8 cellular contexts compared by ENCODE assay signal in the genomic region with DNA sequence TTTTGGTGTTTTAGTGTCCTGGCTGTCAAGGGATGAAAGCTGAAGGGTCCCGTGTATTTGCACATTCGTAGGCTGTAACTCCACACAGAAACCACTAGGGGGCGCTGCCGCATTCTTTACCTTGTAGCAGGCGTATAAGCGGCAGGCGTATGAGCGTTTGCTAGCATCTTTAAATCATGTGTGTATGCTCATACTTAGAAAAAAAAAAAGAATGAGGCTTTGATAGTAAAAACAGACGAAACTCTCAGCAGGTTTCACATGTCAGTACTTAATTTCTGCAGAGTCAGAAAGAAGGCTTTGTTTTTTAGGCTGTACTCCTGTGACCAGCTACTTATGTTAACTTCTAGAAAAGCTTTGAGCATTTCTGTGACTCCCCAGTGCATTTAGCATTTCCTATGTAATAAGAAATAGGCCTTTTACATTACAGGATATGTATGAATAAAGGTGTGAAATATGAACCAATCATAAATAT.
A peak's percentile ranks its signal among the peaks of the same experiment; 100 is the strongest.
DNase-seq lines count a peak whose midpoint lies in the region; ATAC-seq and TF ChIP-seq lines count a peak whose summit lies in the region.

No MANE protein-coding gene starts in this region.

- H3K9me3 ChIP-seq in heart right ventricle = no peaks in the 10 kb centered on the region

- intact Hi-C loops in heart right ventricle (cut with DNase I) = loop anchor here (1.0 to 10.0 kb wide), 11 partner anchors 183 to 774 kb away; no protein-coding TSS in a partner anchor

- H3K4me1 ChIP-seq in heart right ventricle = peaks cover 0 to 21% (median 4%) of the 10 kb centered on the region in 9 donors

- WGBS in heart right ventricle, 2 donors = 0% methylated on average over 9 of the region's 9 CpGs

- H3K4me1 Mint-ChIP-seq in HFFc6 (ENCODE audit: low read depth) = peaks cover 31% of the 10 kb centered on the region
- no peaks in the 10 kb centered on the region for H3K4me1 Mint-ChIP-seq in stimulated activated memory B cell treated with anti-CD40 and anti-IgM and Interleukin-4, amounts not matched to agents 10 μg/mL and 1 μg/mL and 100 μg/mL, for 72 hours

- TF ChIP-seq CTCF in GM12874 (IDR thresholded peaks at IDR 0.05; ENCODE audit: insufficient read depth, low read depth, low read length) = peak; percentile 78
- peak; percentile 100 for TF ChIP-seq CTCF in HFFc6 (IDR thresholded peaks at IDR 0.05)
- TF ChIP-seq CTCF in heart right ventricle (IDR thresholded peaks at IDR 0.05) = peak; percentile 88 to 98 (median 97)

- 0 out of 2 replicates have a peak, but pooled peaks cover 1% of the 10 kb centered on the region for H3K36me3 Mint-ChIP-seq in HFFc6 (ENCODE audit: low read depth)
- H3K36me3 Mint-ChIP-seq in stimulated activated memory B cell treated with anti-CD40 and anti-IgM and Interleukin-4, amounts not matched to agents 10 μg/mL and 1 μg/mL and 100 μg/mL, for 72 hours = no peaks in the 10 kb centered on the region

- no peaks in the 10 kb centered on the region for H3K36me3 ChIP-seq in heart right ventricle

- H3K4me3 ChIP-seq in heart right ventricle = no peak overlapping the region

- ATAC-seq in heart right ventricle = peak; percentile 47 to 91 (median 84)
- ATAC-seq in stimulated activated memory B cell treated with anti-CD40 and anti-IgM and Interleukin-4, amounts not matched to agents 10 μg/mL and 1 μg/mL and 100 μg/mL, for 72 hours = no peak

- H3K9me3 Mint-ChIP-seq in HFFc6 = no peaks in the 10 kb centered on the region
- no peaks in the 10 kb centered on the region for H3K9me3 Mint-ChIP-seq in stimulated activated memory B cell treated with anti-CD40 and anti-IgM and Interleukin-4, amounts not matched to agents 10 μg/mL and 1 μg/mL and 100 μg/mL, for 72 hours

- H3K27ac Mint-ChIP-seq in HFFc6 = no peak overlapping the region
- H3K27ac Mint-ChIP-seq in stimulated activated memory B cell treated with anti-CD40 and anti-IgM and Interleukin-4, amounts not matched to agents 10 μg/mL and 1 μg/mL and 100 μg/mL, for 72 hours = no peak overlapping the region

- DNase-seq in HFFc6 (peak; percentile 72), MV-4-11 (lab: John Stamatoyannopoulos, UW) (peak; percentile 58), SKM-1 treated with dmso at 0.1 percent for 144 hours (lab: John Stamatoyannopoulos, UW; ENCODE audit: unreplicated experiment) (peak; percentile 59), heart right ventricle (peak; percentile 70 to 83), pulmonary artery endothelial cell (ENCODE audit: low read depth, low spot score) (peak; percentile 66)
- peak; percentile 34 for DNase-seq in activated naive CD8-positive, alpha-beta T cell treated with anti-CD3 and anti-CD28 coated beads, Interleukin-2, amount 50 U/mL, for 16 hours (ENCODE audit: low read depth, low spot score)

- no peak overlapping the region for H3K27ac ChIP-seq in heart right ventricle

- H3K27me3 Mint-ChIP-seq in HFFc6 (ENCODE audit: insufficient read depth) = no peaks in the 10 kb centered on the region; the same call in 1 of the 2 replicates
- no peaks in the 10 kb centered on the region for H3K27me3 Mint-ChIP-seq in stimulated activated memory B cell treated with anti-CD40 and anti-IgM and Interleukin-4, amounts not matched to agents 10 μg/mL and 1 μg/mL and 100 μg/mL, for 72 hours

- H3K27me3 ChIP-seq in heart right ventricle = no peaks in the 10 kb centered on the region

- no peak overlapping the region for H3K4me3 Mint-ChIP-seq in HFFc6
- H3K4me3 Mint-ChIP-seq in stimulated activated memory B cell treated with anti-CD40 and anti-IgM and Interleukin-4, amounts not matched to agents 10 μg/mL and 1 μg/mL and 100 μg/mL, for 72 hours = no peak overlapping the region
